ENCODE assay signal across 10 cellular contexts in genomic region chr7:50614721-50615518, GRCh38. TPM values are rescaled to one million over a fixed set of nuclear protein-coding genes. Genes with fewer than 3 reads are reported as not detected.
DNase-seq lines count a peak whose midpoint lies in the region; ATAC-seq, FAIRE-seq and TF ChIP-seq lines count a peak whose summit lies in the region.
"Had no signal": no experiment of that assay in that cellular context is flagged by ENCODE, and none has a peak within 500 bp of the region (broad histone marks: within the 10 kb centered on the region; RNA-seq: fewer than 3 reads in every experiment).

No MANE protein-coding gene starts in this region.

- H3K9me3 ChIP-seq in pancreas: no peaks in the 10 kb centered on the region

- FAIRE-seq in pancreas (lab: Jason Lieb, UNC): no peak

- 28 to 33% methylated on average over 20 of the region's 20 CpGs for WGBS in pancreas, 2 donors

- DNase-seq in NCI-H69 (lab: John Stamatoyannopoulos, UW) (peak; percentile 15), epithelial cell of esophagus (ENCODE audit: low read depth) (peak; percentile 16), pancreas (peak in 3 of 6 donors; percentile 42 to 64 (median 51)), ACHN (no peak), NCI-H187 (lab: John Stamatoyannopoulos, UW) (no peak)
- DNase-seq in activated naive CD4-positive, alpha-beta T cell (lab: John Stamatoyannopoulos, UW): no peak

- intact Hi-C loops in pancreas (cut with DNase I): loop anchor here in 1 of 3 donors (10.0 kb wide), 1 partner anchor 540 kb away; no protein-coding TSS in a partner anchor

- in situ Hi-C loops in ACHN (cut with HindIII; ENCODE audit: low pct_ligation_motif_present, low pct_unique_long_range_greater_than_20kb, low sequenced_read_pairs): no loop called here

- H3K4me3 ChIP-seq in epithelial cell of esophagus (ENCODE audit: low read length) (no peak overlapping the region), pancreas (no peak overlapping the region)

- H3K4me1 ChIP-seq in pancreas: peaks cover 17 to 28% (median 27%) of the 10 kb centered on the region in 3 donors

- peaks cover 8 to 46% (median 38%) of the 10 kb centered on the region in 3 donors for H3K36me3 ChIP-seq in pancreas

- TF ChIP-seq CTCF in GM12873 (IDR thresholded peaks at IDR 0.05; ENCODE audit: insufficient read depth, low read depth, low read length, missing control alignments) (peak; percentile 23), epithelial cell of esophagus (IDR thresholded peaks at IDR 0.05; ENCODE audit: insufficient read depth, low read depth, low read length, missing control alignments) (peak; percentile 29), pancreas (IDR thresholded peaks at IDR 0.05) (no peak)

- ATAC-seq in pancreas: peak; percentile 73 to 82 (median 80)
- ATAC-seq in HG02678 (IDR thresholded peaks at IDR 0.05; ENCODE audit: unreplicated experiment): no peak

- H3K27ac ChIP-seq in pancreas: peak overlapping the region in 2 of 4 donors; percentile 38 to 50
- H3K27ac ChIP-seq: HL-60 had no signal

- no peaks in the 10 kb centered on the region for H3K27me3 ChIP-seq in pancreas

RNA-seq across cellular contexts. Expression of gene DDC, which starts 49.7 kb away (rescaled TPM):
- total RNA-seq in pancreas: 10 to 100 TPM in 3 of 6 donors, 1 to 10 TPM in 3; 2.7 to 18.1 (median 12.0) TPM
- 10 to 100 TPM in 1 of 2 donors, 1 to 10 TPM in 1; 6.2 to 25.2 TPM for polyA plus RNA-seq in pancreas
- total RNA-seq: ureter had no signal

Comparison
In these comparisons a context has a peak if more than half of its experiments do, and no peak if none do; other contexts are left out.
1. CTCF ChIP-seq: peak in GM12873 (single experiment) and epithelial cell of esophagus (single experiment); none in pancreas (0 of 4).
2. DNase-seq: peak in NCI-H69 (single experiment) and epithelial cell of esophagus (single experiment); none in ACHN (single experiment), NCI-H187 (0 of 2) and activated naive CD4-positive, alpha-beta T cell (0 of 4).